Comparison of ENCODE assay signal across 33 cellular contexts in the genomic region with DNA sequence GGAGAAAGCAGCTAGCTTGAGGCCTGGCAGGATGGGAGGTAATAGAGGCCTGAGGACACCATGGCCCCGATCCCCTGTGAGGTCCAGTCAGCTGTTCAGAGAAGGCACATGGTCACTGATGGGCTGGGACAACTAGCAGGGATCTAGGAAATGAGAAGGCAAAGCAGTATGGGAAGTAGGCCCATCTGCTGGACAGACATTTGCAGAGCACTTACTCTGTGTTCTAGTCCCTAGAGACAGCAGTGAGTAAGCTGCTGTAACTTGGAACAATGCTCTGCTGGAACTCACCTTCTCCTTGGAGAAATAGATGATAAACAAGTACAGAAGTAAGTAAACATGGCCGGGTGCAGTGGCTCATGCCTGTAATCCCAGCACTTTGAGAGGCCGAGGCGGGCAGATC. TPM values are rescaled to one million over a fixed set of nuclear protein-coding genes. Genes with fewer than 3 reads are reported as not detected.
"Had no signal": no experiment of that assay in that cellular context is flagged by ENCODE, and none has a peak within 500 bp of the region (broad histone marks: within the 10 kb centered on the region; RNA-seq: fewer than 3 reads in every experiment).

No MANE protein-coding gene starts in this region.

- H3K27ac Mint-ChIP-seq: activated CD4-positive, alpha-beta T cell treated with anti-CD3 and anti-CD28 coated beads for 36 hours; activated CD8-positive, alpha-beta memory T cell treated with anti-CD3 and anti-CD28 coated beads, Interleukin-2, amount 10 ng/mL, durations not matched to agents 7 days and 5 days; activated CD8-positive, alpha-beta T cell treated with anti-CD3 and anti-CD28 coated beads, Interleukin-2, amount 10 ng/mL, durations not matched to agents 7 days and 5 days; activated naive CD4-positive, alpha-beta T cell treated with anti-CD3 and anti-CD28 coated beads, Interleukin-2, amount 50 U/mL, for 24 hours; activated naive CD8-positive, alpha-beta T cell treated with anti-CD3 and anti-CD28 coated beads, Interleukin-2, amount 50 U/mL, for 24 hours; activated T-helper 2 cell treated with anti-CD3 and anti-CD28 coated beads, Interferon-gamma antibody, Interleukin-2, Interleukin-4, amounts not matched to agents 10 μg/mL and 5 μg/mL and 100 μg/mL, durations not matched to agents 14 hours and 24 hours and 36 hours; dendritic cell treated with granulocyte-macrophage colony-stimulating factor and Interleukin-4, amounts not matched to agents 40 ng/mL and 50 ng/mL, for 4 days; endodermal cell; naive thymus-derived CD4-positive, alpha-beta T cell; stimulated activated effector memory CD8-positive, alpha-beta T cell treated with anti-CD3 and anti-CD28 coated beads, Interleukin-12 subunit alpha, Interleukin-12 subunit beta, amount 100 ng/mL, for 72 hours; stimulated activated naive CD8-positive, alpha-beta T cell treated with anti-CD3 and anti-CD28 coated beads, Interleukin-15, Interleukin-2, amounts not matched to agents 100 ng/mL and 50 ng/mL, for 24 hours; T-helper 17 cell had no signal

- H3K36me3 ChIP-seq: esophagus muscularis mucosa, pancreas, prostate gland, sigmoid colon, thoracic aorta had no signal

- FAIRE-seq: frontal cortex, pancreas, small intestine, urothelium cell line had no signal

- H3K27me3 ChIP-seq: pancreas had no signal

- H3K4me3 Mint-ChIP-seq: activated CD4-positive, alpha-beta T cell treated with anti-CD3 and anti-CD28 coated beads for 36 hours; activated CD8-positive, alpha-beta memory T cell treated with anti-CD3 and anti-CD28 coated beads, Interleukin-2, amount 10 ng/mL, durations not matched to agents 7 days and 5 days; activated CD8-positive, alpha-beta T cell treated with anti-CD3 and anti-CD28 coated beads, Interleukin-2, amount 10 ng/mL, durations not matched to agents 7 days and 5 days; activated naive CD4-positive, alpha-beta T cell treated with anti-CD3 and anti-CD28 coated beads, Interleukin-2, amount 50 U/mL, for 24 hours; activated naive CD8-positive, alpha-beta T cell treated with anti-CD3 and anti-CD28 coated beads, Interleukin-2, amount 50 U/mL, for 24 hours; dendritic cell treated with granulocyte-macrophage colony-stimulating factor and Interleukin-4, amounts not matched to agents 40 ng/mL and 50 ng/mL, for 4 days; endodermal cell; naive thymus-derived CD4-positive, alpha-beta T cell; stimulated activated effector memory CD8-positive, alpha-beta T cell treated with anti-CD3 and anti-CD28 coated beads, Interleukin-12 subunit alpha, Interleukin-12 subunit beta, amount 100 ng/mL, for 72 hours; stimulated activated naive CD8-positive, alpha-beta T cell treated with anti-CD3 and anti-CD28 coated beads, Interleukin-15, Interleukin-2, amounts not matched to agents 100 ng/mL and 50 ng/mL, for 24 hours; T-helper 17 cell had no signal

- ATAC-seq: activated CD4-positive, alpha-beta T cell treated with anti-CD3 and anti-CD28 coated beads for 36 hours; activated CD8-positive, alpha-beta memory T cell treated with anti-CD3 and anti-CD28 coated beads, Interleukin-2, amount 10 ng/mL, durations not matched to agents 7 days and 5 days; activated CD8-positive, alpha-beta T cell treated with anti-CD3 and anti-CD28 coated beads, Interleukin-2, amount 10 ng/mL, durations not matched to agents 7 days and 5 days; activated naive CD8-positive, alpha-beta T cell treated with anti-CD3 and anti-CD28 coated beads, Interleukin-2, amount 50 U/mL, for 24 hours; left ventricle myocardium superior; naive thymus-derived CD4-positive, alpha-beta T cell; pancreas; stimulated activated effector memory CD8-positive, alpha-beta T cell treated with anti-CD3 and anti-CD28 coated beads, Interleukin-12 subunit alpha, Interleukin-12 subunit beta, amount 100 ng/mL, for 72 hours; T-helper 17 cell had no signal

- H3K4me1 ChIP-seq: pancreas, prostate gland, sigmoid colon had no signal

- DNase-seq: activated CD4-positive, alpha-beta T cell treated with anti-CD3 and anti-CD28 coated beads for 36 hours; activated CD4-positive, CD25-positive, alpha-beta regulatory T cell; activated CD8-positive, alpha-beta memory T cell treated with anti-CD3 and anti-CD28 coated beads, Interleukin-2, amount 10 ng/mL, durations not matched to agents 7 days and 5 days; activated CD8-positive, alpha-beta T cell treated with anti-CD3 and anti-CD28 coated beads, Interleukin-2, amount 10 ng/mL, durations not matched to agents 7 days and 5 days; activated naive CD8-positive, alpha-beta T cell treated with anti-CD3 and anti-CD28 coated beads, Interleukin-2, amount 50 U/mL, for 24 hours; activated T-cell treated with anti-CD3 and anti-CD28 coated beads, Interleukin-2, amount 50 U/mL, for 48 hours; amygdala; caudate nucleus; endodermal cell; islet precursor cell; left ventricle myocardium superior; midbrain; naive thymus-derived CD4-positive, alpha-beta T cell; pancreas; retina; sigmoid colon; small intestine; stimulated activated CD4-positive, alpha-beta T cell treated with anti-CD3 and anti-CD28 coated beads, Interleukin-4, amount 100 ng/mL, for 24 hours; T-helper 17 cell; T1000; trophoblast cell had no signal

- H3K4me1 Mint-ChIP-seq: activated CD4-positive, alpha-beta T cell treated with anti-CD3 and anti-CD28 coated beads for 36 hours; activated CD8-positive, alpha-beta memory T cell treated with anti-CD3 and anti-CD28 coated beads, Interleukin-2, amount 10 ng/mL, durations not matched to agents 7 days and 5 days; activated naive CD4-positive, alpha-beta T cell treated with anti-CD3 and anti-CD28 coated beads, Interleukin-2, amount 50 U/mL, for 24 hours; activated naive CD8-positive, alpha-beta T cell treated with anti-CD3 and anti-CD28 coated beads, Interleukin-2, amount 50 U/mL, for 24 hours; endodermal cell; naive thymus-derived CD4-positive, alpha-beta T cell; stimulated activated effector memory CD8-positive, alpha-beta T cell treated with anti-CD3 and anti-CD28 coated beads, Interleukin-12 subunit alpha, Interleukin-12 subunit beta, amount 100 ng/mL, for 72 hours had no signal

- H3K9me3 ChIP-seq: esophagus muscularis mucosa, pancreas, prostate gland, sigmoid colon, thoracic aorta had no signal

- H3K4me3 ChIP-seq: esophagus muscularis mucosa, pancreas, prostate gland, sigmoid colon, thoracic aorta had no signal

- H3K9me3 Mint-ChIP-seq: activated naive CD4-positive, alpha-beta T cell treated with anti-CD3 and anti-CD28 coated beads, Interleukin-2, amount 50 U/mL, for 24 hours; activated naive CD8-positive, alpha-beta T cell treated with anti-CD3 and anti-CD28 coated beads, Interleukin-2, amount 50 U/mL, for 24 hours; activated T-helper 2 cell treated with anti-CD3 and anti-CD28 coated beads, Interferon-gamma antibody, Interleukin-2, Interleukin-4, amounts not matched to agents 10 μg/mL and 5 μg/mL and 100 μg/mL, durations not matched to agents 14 hours and 24 hours and 36 hours; dendritic cell treated with granulocyte-macrophage colony-stimulating factor and Interleukin-4, amounts not matched to agents 40 ng/mL and 50 ng/mL, for 4 days; endodermal cell; naive thymus-derived CD4-positive, alpha-beta T cell; stimulated activated effector memory CD8-positive, alpha-beta T cell treated with anti-CD3 and anti-CD28 coated beads, Interleukin-12 subunit alpha, Interleukin-12 subunit beta, amount 100 ng/mL, for 72 hours; stimulated activated naive CD8-positive, alpha-beta T cell treated with anti-CD3 and anti-CD28 coated beads, Interleukin-15, Interleukin-2, amounts not matched to agents 100 ng/mL and 50 ng/mL, for 24 hours had no signal

- H3K36me3 Mint-ChIP-seq: activated CD8-positive, alpha-beta memory T cell treated with anti-CD3 and anti-CD28 coated beads, Interleukin-2, amount 10 ng/mL, durations not matched to agents 7 days and 5 days; activated naive CD4-positive, alpha-beta T cell treated with anti-CD3 and anti-CD28 coated beads, Interleukin-2, amount 50 U/mL, for 24 hours; naive thymus-derived CD4-positive, alpha-beta T cell had no signal

- H3K27ac ChIP-seq: esophagus muscularis mucosa, pancreas, prostate gland, sigmoid colon, thoracic aorta had no signal

RNA-seq across cellular contexts. Expression of a gene that starts 7.1 kb away (rescaled TPM):
- total RNA-seq: activated CD4-positive, alpha-beta T cell treated with anti-CD3 and anti-CD28 coated beads for 36 hours; activated CD8-positive, alpha-beta memory T cell treated with anti-CD3 and anti-CD28 coated beads, Interleukin-2, amount 10 ng/mL, durations not matched to agents 7 days and 5 days; activated CD8-positive, alpha-beta T cell treated with anti-CD3 and anti-CD28 coated beads, Interleukin-2, amount 10 ng/mL, durations not matched to agents 7 days and 5 days; activated T-helper 2 cell treated with anti-CD3 and anti-CD28 coated beads, Interferon-gamma antibody, Interleukin-2, Interleukin-4, amounts not matched to agents 10 μg/mL and 5 μg/mL and 100 μg/mL, durations not matched to agents 14 hours and 24 hours and 36 hours; endodermal cell; left ventricle myocardium superior; lung microvascular endothelial cell; naive thymus-derived CD4-positive, alpha-beta T cell; subcutaneous adipose tissue; T-helper 17 cell; thoracic aorta had no signal
- polyA plus RNA-seq: naive thymus-derived CD4-positive, alpha-beta T cell had no signal

RNA-seq across cellular contexts. Expression of a gene that starts 21.6 kb away (rescaled TPM):
- total RNA-seq: activated CD8-positive, alpha-beta T cell treated with anti-CD3 and anti-CD28 coated beads, Interleukin-2, amount 10 ng/mL, durations not matched to agents 7 days and 5 days; esophagus muscularis mucosa; left ventricle myocardium superior; lung microvascular endothelial cell; naive thymus-derived CD4-positive, alpha-beta T cell; subcutaneous adipose tissue; thoracic aorta had no signal
- polyA plus RNA-seq: naive thymus-derived CD4-positive, alpha-beta T cell had no signal
